ENCODE assay signal across 21 cellular contexts in the genomic region with DNA sequence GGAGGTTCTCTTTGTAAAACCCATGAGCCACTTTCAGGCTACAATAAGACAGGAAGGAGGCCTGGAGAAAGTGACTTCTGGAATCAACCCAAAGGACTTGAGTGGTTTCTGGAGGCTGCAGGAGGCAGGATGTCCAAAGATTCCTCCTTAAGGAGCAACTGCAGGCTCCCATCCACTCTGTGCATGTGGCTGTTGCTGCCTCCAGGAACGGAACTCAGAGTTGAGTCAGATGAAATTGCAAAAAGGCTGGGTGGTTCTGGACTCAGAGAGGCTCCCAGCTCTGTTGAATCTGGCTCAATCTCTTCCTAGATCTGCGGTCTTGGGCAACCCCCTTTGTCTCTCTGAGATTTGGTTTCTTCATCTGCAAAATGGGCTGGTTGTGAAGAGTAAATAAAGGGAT.
"Had no signal": no experiment of that assay in that cellular context is flagged by ENCODE, and none has a peak within 500 bp of the region (broad histone marks: within the 10 kb centered on the region; RNA-seq: fewer than 3 reads in every experiment).

No MANE protein-coding gene starts in this region.

- H3K36me3 Mint-ChIP-seq: activated naive CD4-positive, alpha-beta T cell treated with anti-CD3 and anti-CD28 coated beads, Interleukin-2, amount 50 U/mL, for 72 hours; memory B cell; natural killer cell had no signal

- H3K27ac ChIP-seq: brain microvascular endothelial cell, gastrocnemius medialis, heart right ventricle, left ventricle myocardium inferior, transverse colon, WERI-Rb-1 had no signal

- ATAC-seq: activated CD4-positive, alpha-beta T cell treated with anti-CD3 and anti-CD28 coated beads for 36 hours; activated naive CD4-positive, alpha-beta T cell treated with anti-CD3 and anti-CD28 coated beads, Interleukin-2, amount 50 U/mL, for 72 hours; gastrocnemius medialis; heart right ventricle; natural killer cell; right cardiac atrium; stimulated activated naive CD8-positive, alpha-beta T cell treated with anti-CD3 and anti-CD28 coated beads, Interleukin-15, Interleukin-2, amounts not matched to agents 100 U/mL and 50 U/mL, for 24 hours had no signal

- H3K4me1 Mint-ChIP-seq: activated CD4-positive, alpha-beta memory T cell treated with anti-CD3 and anti-CD28 coated beads, Interleukin-2, amount 10 ng/mL, durations not matched to agents 7 days and 5 days; activated CD4-positive, alpha-beta T cell treated with anti-CD3 and anti-CD28 coated beads for 36 hours; memory B cell; natural killer cell had no signal

- H3K4me1 ChIP-seq: gastrocnemius medialis, heart right ventricle, left ventricle myocardium inferior, transverse colon had no signal

- H3K4me3 Mint-ChIP-seq: activated CD4-positive, alpha-beta memory T cell treated with anti-CD3 and anti-CD28 coated beads, Interleukin-2, amount 10 ng/mL, durations not matched to agents 7 days and 5 days; activated CD4-positive, alpha-beta T cell treated with anti-CD3 and anti-CD28 coated beads for 36 hours; memory B cell; natural killer cell had no signal

- H3K27me3 ChIP-seq: brain microvascular endothelial cell, gastrocnemius medialis, transverse colon had no signal

- H3K9ac ChIP-seq: SK-N-SH had no signal

- DNase-seq: activated CD4-positive, alpha-beta memory T cell treated with anti-CD3 and anti-CD28 coated beads, Interleukin-2, amount 10 ng/mL, durations not matched to agents 7 days and 5 days; activated CD4-positive, alpha-beta T cell treated with anti-CD3 and anti-CD28 coated beads for 36 hours; activated effector memory CD4-positive, alpha-beta T cell treated with anti-CD3 and anti-CD28 coated beads, Interleukin-2, amount 50 U/mL, for 16 hours; activated T-cell treated with anti-CD3 and anti-CD28 coated beads, Interleukin-2, amount 50 U/mL, for 48 hours; brain microvascular endothelial cell; cortex of kidney; effector CD4-positive, alpha-beta T cell; gastrocnemius medialis; heart right ventricle; left ventricle myocardium inferior; natural killer cell; right cardiac atrium; SK-N-SH; stimulated activated CD4-positive, alpha-beta T cell treated with anti-CD3 and anti-CD28 coated beads, Interleukin-4, amount 100 ng/mL, for 4 hours; stimulated activated naive CD8-positive, alpha-beta T cell treated with anti-CD3 and anti-CD28 coated beads, Interleukin-15, Interleukin-2, amounts not matched to agents 100 U/mL and 50 U/mL, for 24 hours; T-helper 1 cell; transverse colon; WERI-Rb-1 had no signal

- H3K36me3 ChIP-seq: brain microvascular endothelial cell, gastrocnemius medialis, heart right ventricle, left ventricle myocardium inferior, transverse colon, WERI-Rb-1 had no signal

- H3K9me3 ChIP-seq: gastrocnemius medialis, SK-N-SH, transverse colon had no signal

- H3K27ac Mint-ChIP-seq: activated CD4-positive, alpha-beta memory T cell treated with anti-CD3 and anti-CD28 coated beads, Interleukin-2, amount 10 ng/mL, durations not matched to agents 7 days and 5 days; activated CD4-positive, alpha-beta T cell treated with anti-CD3 and anti-CD28 coated beads for 36 hours; activated naive CD4-positive, alpha-beta T cell treated with anti-CD3 and anti-CD28 coated beads, Interleukin-2, amount 50 U/mL, for 72 hours; memory B cell; natural killer cell had no signal

- H3K27me3 Mint-ChIP-seq: activated CD4-positive, alpha-beta memory T cell treated with anti-CD3 and anti-CD28 coated beads, Interleukin-2, amount 10 ng/mL, durations not matched to agents 7 days and 5 days had no signal

- H3K4me3 ChIP-seq: gastrocnemius medialis, heart right ventricle, left ventricle myocardium inferior, smooth muscle cell, transverse colon had no signal
